Comparison of ENCODE assay signal across 1 cellular context in the genomic region with DNA sequence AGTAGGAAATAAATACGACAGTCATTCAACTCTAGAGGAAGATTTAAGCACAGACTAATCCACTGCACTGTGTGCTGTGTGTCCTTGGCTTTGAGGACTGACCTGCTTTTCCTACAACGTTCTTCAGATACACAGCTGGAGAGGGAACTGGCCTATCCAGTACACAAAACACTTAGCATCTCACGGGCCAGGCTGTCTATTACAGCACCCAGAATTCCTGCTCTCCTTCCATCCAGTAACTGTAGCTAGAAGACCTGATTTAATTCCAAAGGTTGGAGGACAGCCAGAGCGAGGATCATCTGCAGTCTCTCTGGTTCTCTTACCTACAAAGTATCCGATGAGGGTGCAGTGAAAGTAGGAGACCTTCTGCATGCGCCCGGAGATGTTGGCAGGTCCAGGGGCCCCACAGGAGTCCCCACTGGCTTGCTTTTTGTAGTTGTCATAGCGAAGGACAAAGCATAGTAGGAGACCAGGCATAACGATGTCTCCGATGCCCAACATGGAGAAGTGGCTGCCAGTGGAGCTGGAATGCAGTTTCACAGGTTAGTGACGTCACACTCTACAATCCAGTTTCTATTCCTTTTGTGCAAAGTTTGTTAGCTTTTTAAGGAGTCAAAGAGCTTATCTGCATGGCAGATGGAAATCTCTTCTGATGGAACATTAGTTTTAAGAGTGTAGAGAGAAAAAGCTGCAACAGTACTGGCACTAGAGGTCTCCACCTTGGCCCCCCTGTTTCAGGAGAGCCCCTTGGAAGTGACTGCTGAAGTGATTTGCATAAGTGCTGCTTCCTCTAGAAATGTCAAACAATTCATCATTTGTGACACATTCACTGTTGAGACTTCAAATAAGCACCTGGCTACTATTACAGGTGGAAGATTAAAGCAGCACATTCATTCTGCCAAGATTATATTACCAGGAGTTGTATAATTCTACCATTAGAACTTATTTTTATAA.
TF ChIP-seq lines count a peak whose summit lies in the region.

No MANE protein-coding gene starts in this region.

TF ChIP-seq in neural cell, 6 proteins besides CTCF, POLR2A, EP300 and RAD21 (continued from another document):
- TF ChIP-seq, protein P1, sequence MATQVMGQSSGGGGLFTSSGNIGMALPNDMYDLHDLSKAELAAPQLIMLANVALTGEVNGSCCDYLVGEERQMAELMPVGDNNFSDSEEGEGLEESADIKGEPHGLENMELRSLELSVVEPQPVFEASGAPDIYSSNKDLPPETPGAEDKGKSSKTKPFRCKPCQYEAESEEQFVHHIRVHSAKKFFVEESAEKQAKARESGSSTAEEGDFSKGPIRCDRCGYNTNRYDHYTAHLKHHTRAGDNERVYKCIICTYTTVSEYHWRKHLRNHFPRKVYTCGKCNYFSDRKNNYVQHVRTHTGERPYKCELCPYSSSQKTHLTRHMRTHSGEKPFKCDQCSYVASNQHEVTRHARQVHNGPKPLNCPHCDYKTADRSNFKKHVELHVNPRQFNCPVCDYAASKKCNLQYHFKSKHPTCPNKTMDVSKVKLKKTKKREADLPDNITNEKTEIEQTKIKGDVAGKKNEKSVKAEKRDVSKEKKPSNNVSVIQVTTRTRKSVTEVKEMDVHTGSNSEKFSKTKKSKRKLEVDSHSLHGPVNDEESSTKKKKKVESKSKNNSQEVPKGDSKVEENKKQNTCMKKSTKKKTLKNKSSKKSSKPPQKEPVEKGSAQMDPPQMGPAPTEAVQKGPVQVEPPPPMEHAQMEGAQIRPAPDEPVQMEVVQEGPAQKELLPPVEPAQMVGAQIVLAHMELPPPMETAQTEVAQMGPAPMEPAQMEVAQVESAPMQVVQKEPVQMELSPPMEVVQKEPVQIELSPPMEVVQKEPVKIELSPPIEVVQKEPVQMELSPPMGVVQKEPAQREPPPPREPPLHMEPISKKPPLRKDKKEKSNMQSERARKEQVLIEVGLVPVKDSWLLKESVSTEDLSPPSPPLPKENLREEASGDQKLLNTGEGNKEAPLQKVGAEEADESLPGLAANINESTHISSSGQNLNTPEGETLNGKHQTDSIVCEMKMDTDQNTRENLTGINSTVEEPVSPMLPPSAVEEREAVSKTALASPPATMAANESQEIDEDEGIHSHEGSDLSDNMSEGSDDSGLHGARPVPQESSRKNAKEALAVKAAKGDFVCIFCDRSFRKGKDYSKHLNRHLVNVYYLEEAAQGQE (IDR thresholded peaks at IDR 0.05; ENCODE audit: borderline replicate concordance): no peak
- TF ChIP-seq TAF1 (IDR thresholded peaks at IDR 0.05; ENCODE audit: low read depth): no peak
